1 cellular context compared by ENCODE assay signal in genomic region chrX:9940397-9940796, GRCh38.
TF ChIP-seq lines count a peak whose summit lies in the region.

No MANE protein-coding gene starts in this region.

TF ChIP-seq in IMR-90, 13 proteins besides CTCF, POLR2A, EP300 and RAD21:
- no peak for TF ChIP-seq USF2 (IDR thresholded peaks at IDR 0.05; ENCODE audit: low read depth, low read length)
- TF ChIP-seq CEBPB (IDR thresholded peaks at IDR 0.05; ENCODE audit: low read depth, low read length) = no peak
- TF ChIP-seq ELK1 (IDR thresholded peaks at IDR 0.05; ENCODE audit: borderline replicate concordance, low read depth, low read length) = no peak
- TF ChIP-seq FOS (IDR thresholded peaks at IDR 0.05; ENCODE audit: low read depth, low read length) = no peak
- TF ChIP-seq BHLHE40 (IDR thresholded peaks at IDR 0.05; ENCODE audit: low read depth, low read length) = peak; percentile 55; the same call in 1 of the 2 replicates
- peak; percentile 48 for TF ChIP-seq MAFK (IDR thresholded peaks at IDR 0.05; ENCODE audit: low read depth, low read length)
TF ChIP-seq in IMR-90: peak in this region for 2.
